13 cellular contexts compared by ENCODE assay signal in the genomic region with DNA sequence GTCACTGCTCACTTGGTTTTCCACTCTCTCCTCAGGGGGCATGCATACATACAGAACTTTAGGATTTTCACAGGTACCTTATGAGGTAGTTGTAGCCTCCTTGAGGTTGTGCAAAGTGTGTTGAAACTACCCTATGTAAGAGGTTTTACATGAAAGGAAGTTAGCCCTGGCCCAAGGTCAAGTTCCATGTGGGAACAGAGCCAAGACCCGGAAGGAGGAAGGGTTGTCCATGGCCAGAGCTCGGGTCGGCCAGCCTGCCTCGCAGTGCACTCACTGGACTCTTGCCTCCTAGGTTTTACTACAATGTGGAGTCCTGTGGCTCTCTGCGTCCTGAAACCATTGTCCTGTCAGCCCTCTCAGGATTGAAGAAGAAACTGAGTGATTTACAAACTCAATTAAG. TPM values are rescaled to one million over a fixed set of nuclear protein-coding genes. Genes with fewer than 3 reads are reported as not detected.
DNase-seq lines count a peak whose midpoint lies in the region; ATAC-seq and TF ChIP-seq lines count a peak whose summit lies in the region.
"Had no signal": no experiment of that assay in that cellular context is flagged by ENCODE, and none has a peak within 500 bp of the region (broad histone marks: within the 10 kb centered on the region; RNA-seq: fewer than 3 reads in every experiment).

No MANE protein-coding gene starts in this region.

- DNase-seq in adrenal gland (peak; percentile 55 to 91 (median 81)), heart left ventricle (peak in 4 of 5 donors; percentile 65 to 74 (median 70)), mucosa of descending colon (peak; percentile 70 to 76 (median 73)), globus pallidus (ENCODE audit: low spot score) (no peak), cerebellum (ENCODE audit: low spot score) (no peak)
- no peak for DNase-seq in activated CD4-positive, CD25-positive, alpha-beta regulatory T cell (lab: John Stamatoyannopoulos, UW)
- DNase-seq: activated B cell treated with CpG ODN at 0.5 μM for 24 hours; activated CD8-positive, alpha-beta memory T cell treated with anti-CD3 and anti-CD28 coated beads, Interleukin-2, amount 50 U/mL, for 4 hours; activated naive CD8-positive, alpha-beta T cell treated with anti-CD3 and anti-CD28 coated beads, Interleukin-2, amount 10 ng/mL, durations not matched to agents 7 days and 5 days; NCI-H1048; NCI-H345 had no signal

- peak in 3 of 4 donors; percentile 40 to 74 (median 48) for ATAC-seq in heart left ventricle
- peak; percentile 83 for ATAC-seq in mucosa of descending colon
- ATAC-seq in HG02884 (IDR thresholded peaks at IDR 0.05; ENCODE audit: unreplicated experiment) = no peak

- H3K9me3 ChIP-seq in adrenal gland (replicated peaks in 1 of 3) (no peaks in the 10 kb centered on the region), heart left ventricle (no peaks in the 10 kb centered on the region), mucosa of descending colon (no peaks in the 10 kb centered on the region)

- no peaks in the 10 kb centered on the region for H3K27me3 ChIP-seq in adrenal gland
- no peaks in the 10 kb centered on the region for H3K27me3 ChIP-seq in heart left ventricle

- H3K4me3 ChIP-seq in adrenal gland = no peak overlapping the region
- H3K4me3 ChIP-seq in heart left ventricle = no peak overlapping the region
- H3K4me3 ChIP-seq in mucosa of descending colon = no peak overlapping the region

- H3K36me3 ChIP-seq in adrenal gland (replicated peaks in 1 of 2) = peaks cover 0 to 90% of the 10 kb centered on the region in 2 donors
- peaks cover 0 to 95% (median 91%) of the 10 kb centered on the region in 9 donors for H3K36me3 ChIP-seq in heart left ventricle
- peaks cover 20% of the 10 kb centered on the region for H3K36me3 ChIP-seq in mucosa of descending colon (ENCODE audit: low read depth)

- H3K4me1 ChIP-seq in adrenal gland (replicated peaks in 1 of 2) (peaks cover 14 to 24% of the 10 kb centered on the region in 2 donors), heart left ventricle (peaks cover 0 to 26% (median 11%) of the 10 kb centered on the region in 12 donors), mucosa of descending colon (ENCODE audit: low read depth) (peaks cover 17% of the 10 kb centered on the region)

- intact Hi-C loops in adrenal gland (cut with DNase I) = no loop called here
- intact Hi-C loops in heart left ventricle (cut with DNase I) = loop anchor here in 1 of 10 donors (5.0 kb wide), 1 partner anchor 47 kb away; no protein-coding TSS in a partner anchor
- intact Hi-C loops in mucosa of descending colon (cut with DNase I, micrococcal nuclease) = no loop called here

- 4 to 15% (median 9%) methylated on average over 5 of the region's 5 CpGs for WGBS in adrenal gland, 4 donors
- 4 to 18% (median 10%) methylated on average over 5 of the region's 5 CpGs for WGBS in heart left ventricle, 4 donors

- no peak; the same call in 1 of the 2 replicates for TF ChIP-seq CTCF in 22Rv1 (IDR thresholded peaks at IDR 0.05)
- TF ChIP-seq CTCF in adrenal gland (IDR thresholded peaks at IDR 0.05) = no peak
- no peak for TF ChIP-seq CTCF in heart left ventricle (IDR thresholded peaks at IDR 0.05)
- TF ChIP-seq CTCF in mucosa of descending colon (IDR thresholded peaks at IDR 0.05) = no peak

- H3K27ac ChIP-seq in 22Rv1 (peak overlapping the region; percentile 26; the same call in 1 of the 2 replicates), adrenal gland (peak overlapping the region in 2 of 5 donors; percentile 18 to 59), heart left ventricle (peak overlapping the region in 6 of 12 donors; percentile 2 to 35 (median 10))

- TF ChIP-seq POLR2A in adrenal gland (IDR thresholded peaks at IDR 0.05) = no peak
- no peak for TF ChIP-seq POLR2A in heart left ventricle (IDR thresholded peaks at IDR 0.05)

RNA-seq across cellular contexts. Expression of a gene that starts 8.2 kb away (rescaled TPM):
- total RNA-seq in adrenal gland (100 to 1,000 TPM in 3 of 8 donors, 10 to 100 TPM in 5; 52.8 to 147 (median 84.7) TPM), heart left ventricle (10 to 100 TPM; 37.4 to 99.8 (median 48.7) TPM), mucosa of descending colon (10 to 100 TPM; 50.0 to 51.3 (median 51.0) TPM), cerebellum (52.8 TPM)
- polyA plus RNA-seq in adrenal gland (10 to 100 TPM; 28.3 to 73.9 (median 32.4) TPM), heart left ventricle (10 to 100 TPM; 19.9 to 69.4 TPM)

RNA-seq across cellular contexts. Expression of a gene that starts 15.6 kb away (rescaled TPM):
- total RNA-seq in adrenal gland (10 to 100 TPM in 7 of 8 donors, 1 to 10 TPM in 1; 8.8 to 36.1 (median 17.2) TPM), heart left ventricle (10 to 100 TPM in 3 of 9 donors, 1 to 10 TPM in 6; 6.4 to 14.8 (median 7.9) TPM), mucosa of descending colon (100 to 1,000 TPM in 2 of 3 donors, 10 to 100 TPM in 1; 68.4 to 143 (median 101) TPM), cerebellum (29.5 TPM)
- polyA plus RNA-seq in adrenal gland (10 to 100 TPM in 2 of 3 donors, 1 to 10 TPM in 1; 4.3 to 31.8 (median 19.0) TPM), heart left ventricle (1 to 10 TPM; 5.9 to 6.7 TPM)

RNA-seq across cellular contexts. Expression of a gene that starts 23.4 kb away (rescaled TPM):
- total RNA-seq in adrenal gland (10 to 100 TPM; 60.9 to 91.7 (median 80.2) TPM), heart left ventricle (100 to 1,000 TPM; 126 to 331 (median 191) TPM), mucosa of descending colon (100 to 1,000 TPM in 2 of 3 donors, 10 to 100 TPM in 1; 98.0 to 147 (median 109) TPM), cerebellum (43.2 TPM)
- polyA plus RNA-seq in adrenal gland (100 to 1,000 TPM; 165 to 203 (median 177) TPM), heart left ventricle (100 to 1,000 TPM; 156 to 436 TPM)

RNA-seq across cellular contexts. Expression of a gene that starts 23.5 kb away (rescaled TPM):
- total RNA-seq in adrenal gland = 100 to 1,000 TPM in 1 of 8 donors, 10 to 100 TPM in 7; 33.3 to 155 (median 50.7) TPM
- 10 to 100 TPM; 15.8 to 91.9 (median 25.9) TPM for polyA plus RNA-seq in adrenal gland
- total RNA-seq in heart left ventricle = 10 to 100 TPM; 41.0 to 73.2 (median 51.7) TPM
- polyA plus RNA-seq in heart left ventricle = 10 to 100 TPM; 22.4 to 73.2 TPM
- 10 to 100 TPM; 43.2 to 63.7 (median 53.8) TPM for total RNA-seq in mucosa of descending colon
- 47.6 TPM for total RNA-seq in cerebellum

Comparison
In these comparisons a context has a peak if more than half of its experiments do, and no peak if none do; other contexts are left out.
1. DNase-seq: peak in adrenal gland (7 of 7), heart left ventricle (4 of 5) and mucosa of descending colon (3 of 3); none in activated CD4-positive, CD25-positive, alpha-beta regulatory T cell (0 of 4), globus pallidus (single experiment) and cerebellum (single experiment).